Comparison of ENCODE assay signal across 1 cellular context in genomic region chr4:3830774-3831528, GRCh38.
TF ChIP-seq lines count a peak whose summit lies in the region.

No MANE protein-coding gene starts in this region.

TF ChIP-seq in HepG2, 621 proteins besides CTCF, POLR2A, EP300 and RAD21 (continued from another document and continues in another):
- TF ChIP-seq, protein P1, sequence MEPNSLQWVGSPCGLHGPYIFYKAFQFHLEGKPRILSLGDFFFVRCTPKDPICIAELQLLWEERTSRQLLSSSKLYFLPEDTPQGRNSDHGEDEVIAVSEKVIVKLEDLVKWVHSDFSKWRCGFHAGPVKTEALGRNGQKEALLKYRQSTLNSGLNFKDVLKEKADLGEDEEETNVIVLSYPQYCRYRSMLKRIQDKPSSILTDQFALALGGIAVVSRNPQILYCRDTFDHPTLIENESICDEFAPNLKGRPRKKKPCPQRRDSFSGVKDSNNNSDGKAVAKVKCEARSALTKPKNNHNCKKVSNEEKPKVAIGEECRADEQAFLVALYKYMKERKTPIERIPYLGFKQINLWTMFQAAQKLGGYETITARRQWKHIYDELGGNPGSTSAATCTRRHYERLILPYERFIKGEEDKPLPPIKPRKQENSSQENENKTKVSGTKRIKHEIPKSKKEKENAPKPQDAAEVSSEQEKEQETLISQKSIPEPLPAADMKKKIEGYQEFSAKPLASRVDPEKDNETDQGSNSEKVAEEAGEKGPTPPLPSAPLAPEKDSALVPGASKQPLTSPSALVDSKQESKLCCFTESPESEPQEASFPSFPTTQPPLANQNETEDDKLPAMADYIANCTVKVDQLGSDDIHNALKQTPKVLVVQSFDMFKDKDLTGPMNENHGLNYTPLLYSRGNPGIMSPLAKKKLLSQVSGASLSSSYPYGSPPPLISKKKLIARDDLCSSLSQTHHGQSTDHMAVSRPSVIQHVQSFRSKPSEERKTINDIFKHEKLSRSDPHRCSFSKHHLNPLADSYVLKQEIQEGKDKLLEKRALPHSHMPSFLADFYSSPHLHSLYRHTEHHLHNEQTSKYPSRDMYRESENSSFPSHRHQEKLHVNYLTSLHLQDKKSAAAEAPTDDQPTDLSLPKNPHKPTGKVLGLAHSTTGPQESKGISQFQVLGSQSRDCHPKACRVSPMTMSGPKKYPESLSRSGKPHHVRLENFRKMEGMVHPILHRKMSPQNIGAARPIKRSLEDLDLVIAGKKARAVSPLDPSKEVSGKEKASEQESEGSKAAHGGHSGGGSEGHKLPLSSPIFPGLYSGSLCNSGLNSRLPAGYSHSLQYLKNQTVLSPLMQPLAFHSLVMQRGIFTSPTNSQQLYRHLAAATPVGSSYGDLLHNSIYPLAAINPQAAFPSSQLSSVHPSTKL (CRISPR knock-in tag; IDR thresholded peaks at IDR 0.05), result peak; percentile 85
- TF ChIP-seq NCOA1 (CRISPR knock-in tag; IDR thresholded peaks at IDR 0.05) (peak; percentile 84), FOXC1 (CRISPR knock-in tag; IDR thresholded peaks at IDR 0.05; ENCODE audit: borderline replicate concordance) (peak; percentile 81), ZNF234 (CRISPR knock-in tag; conservative IDR thresholded peaks at IDR 0.05) (no peak), ZNF138 (CRISPR knock-in tag; IDR thresholded peaks at IDR 0.05; ENCODE audit: low read depth) (no peak), MTA1 (CRISPR knock-in tag; IDR thresholded peaks at IDR 0.05; ENCODE audit: borderline replicate concordance) (peak; percentile 91), ZBTB3 (CRISPR knock-in tag; IDR thresholded peaks at IDR 0.05; ENCODE audit: borderline replicate concordance, low read depth) (no peak), AKAP8 (CRISPR knock-in tag; IDR thresholded peaks at IDR 0.05) (peak; percentile 85), NFKBIZ (CRISPR knock-in tag; IDR thresholded peaks at IDR 0.05) (peak; percentile 87), HMG20B (CRISPR knock-in tag; conservative IDR thresholded peaks at IDR 0.05) (peak; percentile 55; the same call in 1 of the 2 replicates), YEATS2 (CRISPR knock-in tag; IDR thresholded peaks at IDR 0.05; ENCODE audit: borderline replicate concordance) (peak; percentile 78; the same call in 1 of the 2 replicates), ZNF292 (CRISPR knock-in tag; IDR thresholded peaks at IDR 0.05; ENCODE audit: borderline replicate concordance, low read depth) (peak; percentile 89), PAX8 (CRISPR knock-in tag; IDR thresholded peaks at IDR 0.05; ENCODE audit: borderline replicate concordance) (0 out of 2 replicates have a peak, but pooled peaks have one; percentile 28), ZNF83 (CRISPR knock-in tag; IDR thresholded peaks at IDR 0.05; ENCODE audit: borderline replicate concordance) (no peak; the same call in 1 of the 2 replicates), PRDM15 (CRISPR knock-in tag; IDR thresholded peaks at IDR 0.05) (no peak), HNF1A (IDR thresholded peaks at IDR 0.05; ENCODE audit: low read depth) (no peak), HNF1A (CRISPR knock-in tag; IDR thresholded peaks at IDR 0.05; ENCODE audit: borderline replicate concordance) (peak; percentile 89; the same call in 1 of the 2 replicates), ZNF547 (CRISPR knock-in tag; IDR thresholded peaks at IDR 0.05) (0 out of 2 replicates have a peak, but pooled peaks have one; percentile 14), CREM (IDR thresholded peaks at IDR 0.05) (peak; percentile 40; the same call in 1 of the 2 replicates), CREM (CRISPR knock-in tag; IDR thresholded peaks at IDR 0.05) (no peak), TOE1 (CRISPR knock-in tag; IDR thresholded peaks at IDR 0.05) (no peak; the same call in 1 of the 2 replicates), ZBTB42 (CRISPR knock-in tag; IDR thresholded peaks at IDR 0.05) (peak; percentile 66; the same call in 1 of the 2 replicates), BORCS8-MEF2B (CRISPR knock-in tag; IDR thresholded peaks at IDR 0.05) (peak; percentile 78), RBFOX2 (IDR thresholded peaks at IDR 0.05; ENCODE audit: low read depth, low read length) (peak; percentile 88), DPF2 (CRISPR knock-in tag; IDR thresholded peaks at IDR 0.05; ENCODE audit: borderline replicate concordance, low read depth) (peak; percentile 85), ZNF770 (CRISPR knock-in tag; IDR thresholded peaks at IDR 0.05) (peak; percentile 59; the same call in 1 of the 2 replicates), NFYB (CRISPR knock-in tag; IDR thresholded peaks at IDR 0.05) (no peak), ZFP82 (CRISPR knock-in tag; IDR thresholded peaks at IDR 0.05; ENCODE audit: borderline replicate concordance) (no peak), ZC3H13 (CRISPR knock-in tag; IDR thresholded peaks at IDR 0.05) (no peak), HNRNPL (IDR thresholded peaks at IDR 0.05; ENCODE audit: low read depth, low read length) (peak; percentile 99), HOXD1 (CRISPR knock-in tag; IDR thresholded peaks at IDR 0.05) (peak; percentile 76; the same call in 1 of the 2 replicates), RBM22 (optimal IDR thresholded peaks at IDR 0.05; ENCODE audit: low read length) (no peak), RXRB (CRISPR knock-in tag; IDR thresholded peaks at IDR 0.05; ENCODE audit: borderline replicate concordance) (peak; percentile 95), FOXA1 (IDR thresholded peaks at IDR 0.05) (no peak), FOXA1 (CRISPR knock-in tag; IDR thresholded peaks at IDR 0.05) (peak; percentile 29; the same call in 1 of the 2 replicates), RCOR2 (CRISPR knock-in tag; IDR thresholded peaks at IDR 0.05) (peak; percentile 69; the same call in 1 of the 2 replicates), KDM4B (CRISPR knock-in tag; IDR thresholded peaks at IDR 0.05) (0 out of 2 replicates have a peak, but pooled peaks have one; percentile 70)
- TF ChIP-seq, protein P2, sequence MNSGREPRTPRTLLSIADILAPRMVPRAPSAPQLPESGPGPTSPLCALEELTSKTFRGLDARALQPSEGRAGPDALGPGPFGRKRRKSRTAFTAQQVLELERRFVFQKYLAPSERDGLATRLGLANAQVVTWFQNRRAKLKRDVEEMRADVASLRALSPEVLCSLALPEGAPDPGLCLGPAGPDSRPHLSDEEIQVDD (CRISPR knock-in tag; IDR thresholded peaks at IDR 0.05; ENCODE audit: borderline replicate concordance), result no peak
- TF ChIP-seq, protein P3, sequence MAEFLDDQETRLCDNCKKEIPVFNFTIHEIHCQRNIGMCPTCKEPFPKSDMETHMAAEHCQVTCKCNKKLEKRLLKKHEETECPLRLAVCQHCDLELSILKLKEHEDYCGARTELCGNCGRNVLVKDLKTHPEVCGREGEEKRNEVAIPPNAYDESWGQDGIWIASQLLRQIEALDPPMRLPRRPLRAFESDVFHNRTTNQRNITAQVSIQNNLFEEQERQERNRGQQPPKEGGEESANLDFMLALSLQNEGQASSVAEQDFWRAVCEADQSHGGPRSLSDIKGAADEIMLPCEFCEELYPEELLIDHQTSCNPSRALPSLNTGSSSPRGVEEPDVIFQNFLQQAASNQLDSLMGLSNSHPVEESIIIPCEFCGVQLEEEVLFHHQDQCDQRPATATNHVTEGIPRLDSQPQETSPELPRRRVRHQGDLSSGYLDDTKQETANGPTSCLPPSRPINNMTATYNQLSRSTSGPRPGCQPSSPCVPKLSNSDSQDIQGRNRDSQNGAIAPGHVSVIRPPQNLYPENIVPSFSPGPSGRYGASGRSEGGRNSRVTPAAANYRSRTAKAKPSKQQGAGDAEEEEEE (CRISPR knock-in tag; IDR thresholded peaks at IDR 0.05; ENCODE audit: borderline replicate concordance), result peak; percentile 83; the same call in 1 of the 2 replicates
- TF ChIP-seq, protein P4, sequence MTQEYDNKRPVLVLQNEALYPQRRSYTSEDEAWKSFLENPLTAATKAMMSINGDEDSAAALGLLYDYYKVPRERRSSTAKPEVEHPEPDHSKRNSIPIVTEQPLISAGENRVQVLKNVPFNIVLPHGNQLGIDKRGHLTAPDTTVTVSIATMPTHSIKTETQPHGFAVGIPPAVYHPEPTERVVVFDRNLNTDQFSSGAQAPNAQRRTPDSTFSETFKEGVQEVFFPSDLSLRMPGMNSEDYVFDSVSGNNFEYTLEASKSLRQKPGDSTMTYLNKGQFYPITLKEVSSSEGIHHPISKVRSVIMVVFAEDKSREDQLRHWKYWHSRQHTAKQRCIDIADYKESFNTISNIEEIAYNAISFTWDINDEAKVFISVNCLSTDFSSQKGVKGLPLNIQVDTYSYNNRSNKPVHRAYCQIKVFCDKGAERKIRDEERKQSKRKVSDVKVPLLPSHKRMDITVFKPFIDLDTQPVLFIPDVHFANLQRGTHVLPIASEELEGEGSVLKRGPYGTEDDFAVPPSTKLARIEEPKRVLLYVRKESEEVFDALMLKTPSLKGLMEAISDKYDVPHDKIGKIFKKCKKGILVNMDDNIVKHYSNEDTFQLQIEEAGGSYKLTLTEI (CRISPR knock-in tag; conservative IDR thresholded peaks at IDR 0.05), result no peak
- TF ChIP-seq, protein P5, sequence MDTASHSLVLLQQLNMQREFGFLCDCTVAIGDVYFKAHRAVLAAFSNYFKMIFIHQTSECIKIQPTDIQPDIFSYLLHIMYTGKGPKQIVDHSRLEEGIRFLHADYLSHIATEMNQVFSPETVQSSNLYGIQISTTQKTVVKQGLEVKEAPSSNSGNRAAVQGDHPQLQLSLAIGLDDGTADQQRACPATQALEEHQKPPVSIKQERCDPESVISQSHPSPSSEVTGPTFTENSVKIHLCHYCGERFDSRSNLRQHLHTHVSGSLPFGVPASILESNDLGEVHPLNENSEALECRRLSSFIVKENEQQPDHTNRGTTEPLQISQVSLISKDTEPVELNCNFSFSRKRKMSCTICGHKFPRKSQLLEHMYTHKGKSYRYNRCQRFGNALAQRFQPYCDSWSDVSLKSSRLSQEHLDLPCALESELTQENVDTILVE (CRISPR knock-in tag; IDR thresholded peaks at IDR 0.05), result no peak; the same call in 1 of the 2 replicates
- TF ChIP-seq, protein P6, sequence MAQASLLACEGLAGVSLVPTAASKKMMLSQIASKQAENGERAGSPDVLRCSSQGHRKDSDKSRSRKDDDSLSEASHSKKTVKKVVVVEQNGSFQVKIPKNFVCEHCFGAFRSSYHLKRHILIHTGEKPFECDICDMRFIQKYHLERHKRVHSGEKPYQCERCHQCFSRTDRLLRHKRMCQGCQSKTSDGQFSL (CRISPR knock-in tag; IDR thresholded peaks at IDR 0.05), result peak; percentile 93
